1 cellular context compared by ENCODE assay signal in the genomic region with DNA sequence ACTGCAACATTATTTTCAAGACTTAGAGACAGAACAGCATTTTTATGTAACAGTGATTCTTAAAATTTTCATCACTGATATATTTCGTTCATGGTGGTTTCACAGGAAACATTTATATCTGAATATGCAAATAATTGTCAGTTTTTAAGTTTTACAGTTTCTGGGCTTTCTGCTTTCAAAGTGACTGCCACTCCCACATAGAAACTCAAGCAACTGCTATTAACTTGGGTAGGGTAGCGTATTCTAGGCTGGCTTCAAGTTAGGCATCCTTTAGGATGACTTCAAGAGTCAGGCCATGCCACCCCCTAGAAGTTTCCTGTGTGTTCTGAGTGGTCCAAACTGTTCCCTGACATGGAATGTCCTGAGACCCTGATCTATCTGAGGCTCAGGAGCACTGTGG.
TF ChIP-seq lines count a peak whose summit lies in the region.

No MANE protein-coding gene starts in this region.

TF ChIP-seq in K562, 482 proteins besides CTCF, POLR2A, EP300 and RAD21 (continued from another document):
- TF ChIP-seq, protein P1, sequence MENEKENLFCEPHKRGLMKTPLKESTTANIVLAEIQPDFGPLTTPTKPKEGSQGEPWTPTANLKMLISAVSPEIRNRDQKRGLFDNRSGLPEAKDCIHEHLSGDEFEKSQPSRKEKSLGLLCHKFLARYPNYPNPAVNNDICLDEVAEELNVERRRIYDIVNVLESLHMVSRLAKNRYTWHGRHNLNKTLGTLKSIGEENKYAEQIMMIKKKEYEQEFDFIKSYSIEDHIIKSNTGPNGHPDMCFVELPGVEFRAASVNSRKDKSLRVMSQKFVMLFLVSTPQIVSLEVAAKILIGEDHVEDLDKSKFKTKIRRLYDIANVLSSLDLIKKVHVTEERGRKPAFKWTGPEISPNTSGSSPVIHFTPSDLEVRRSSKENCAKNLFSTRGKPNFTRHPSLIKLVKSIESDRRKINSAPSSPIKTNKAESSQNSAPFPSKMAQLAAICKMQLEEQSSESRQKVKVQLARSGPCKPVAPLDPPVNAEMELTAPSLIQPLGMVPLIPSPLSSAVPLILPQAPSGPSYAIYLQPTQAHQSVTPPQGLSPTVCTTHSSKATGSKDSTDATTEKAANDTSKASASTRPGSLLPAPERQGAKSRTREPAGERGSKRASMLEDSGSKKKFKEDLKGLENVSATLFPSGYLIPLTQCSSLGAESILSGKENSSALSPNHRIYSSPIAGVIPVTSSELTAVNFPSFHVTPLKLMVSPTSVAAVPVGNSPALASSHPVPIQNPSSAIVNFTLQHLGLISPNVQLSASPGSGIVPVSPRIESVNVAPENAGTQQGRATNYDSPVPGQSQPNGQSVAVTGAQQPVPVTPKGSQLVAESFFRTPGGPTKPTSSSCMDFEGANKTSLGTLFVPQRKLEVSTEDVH (IDR thresholded peaks at IDR 0.05; ENCODE audit: low read depth, partially characterized antibody): no peak
- TF ChIP-seq CBX1 (IDR thresholded peaks at IDR 0.05; ENCODE audit: low read depth): no peak
- no peak for TF ChIP-seq ARID2 (IDR thresholded peaks at IDR 0.05)
- TF ChIP-seq, protein P2, sequence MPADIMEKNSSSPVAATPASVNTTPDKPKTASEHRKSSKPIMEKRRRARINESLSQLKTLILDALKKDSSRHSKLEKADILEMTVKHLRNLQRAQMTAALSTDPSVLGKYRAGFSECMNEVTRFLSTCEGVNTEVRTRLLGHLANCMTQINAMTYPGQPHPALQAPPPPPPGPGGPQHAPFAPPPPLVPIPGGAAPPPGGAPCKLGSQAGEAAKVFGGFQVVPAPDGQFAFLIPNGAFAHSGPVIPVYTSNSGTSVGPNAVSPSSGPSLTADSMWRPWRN (IDR thresholded peaks at IDR 0.05; ENCODE audit: low read depth): no peak
- TF ChIP-seq, protein P3, sequence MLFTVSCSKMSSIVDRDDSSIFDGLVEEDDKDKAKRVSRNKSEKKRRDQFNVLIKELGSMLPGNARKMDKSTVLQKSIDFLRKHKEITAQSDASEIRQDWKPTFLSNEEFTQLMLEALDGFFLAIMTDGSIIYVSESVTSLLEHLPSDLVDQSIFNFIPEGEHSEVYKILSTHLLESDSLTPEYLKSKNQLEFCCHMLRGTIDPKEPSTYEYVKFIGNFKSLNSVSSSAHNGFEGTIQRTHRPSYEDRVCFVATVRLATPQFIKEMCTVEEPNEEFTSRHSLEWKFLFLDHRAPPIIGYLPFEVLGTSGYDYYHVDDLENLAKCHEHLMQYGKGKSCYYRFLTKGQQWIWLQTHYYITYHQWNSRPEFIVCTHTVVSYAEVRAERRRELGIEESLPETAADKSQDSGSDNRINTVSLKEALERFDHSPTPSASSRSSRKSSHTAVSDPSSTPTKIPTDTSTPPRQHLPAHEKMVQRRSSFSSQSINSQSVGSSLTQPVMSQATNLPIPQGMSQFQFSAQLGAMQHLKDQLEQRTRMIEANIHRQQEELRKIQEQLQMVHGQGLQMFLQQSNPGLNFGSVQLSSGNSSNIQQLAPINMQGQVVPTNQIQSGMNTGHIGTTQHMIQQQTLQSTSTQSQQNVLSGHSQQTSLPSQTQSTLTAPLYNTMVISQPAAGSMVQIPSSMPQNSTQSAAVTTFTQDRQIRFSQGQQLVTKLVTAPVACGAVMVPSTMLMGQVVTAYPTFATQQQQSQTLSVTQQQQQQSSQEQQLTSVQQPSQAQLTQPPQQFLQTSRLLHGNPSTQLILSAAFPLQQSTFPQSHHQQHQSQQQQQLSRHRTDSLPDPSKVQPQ (CRISPR knock-in tag; IDR thresholded peaks at IDR 0.05; ENCODE audit: borderline replicate concordance): no peak
- no peak for TF ChIP-seq XRCC5 (IDR thresholded peaks at IDR 0.05; ENCODE audit: low read depth, low read length)
- no peak for TF ChIP-seq NCOA2 (IDR thresholded peaks at IDR 0.05; ENCODE audit: partially characterized antibody in 2 of 2)
- no peak for TF ChIP-seq RBM14 (IDR thresholded peaks at IDR 0.05; ENCODE audit: borderline replicate concordance, insufficient read depth, low read depth, low read length)
- TF ChIP-seq PHB (CRISPR knock-in tag; IDR thresholded peaks at IDR 0.05): no peak
- TF ChIP-seq SP2 (IDR thresholded peaks at IDR 0.05; ENCODE audit: extremely low read depth, low read depth, low read length, poor library complexity, severe bottlenecking): no peak
- TF ChIP-seq ZNF778 (CRISPR knock-in tag; IDR thresholded peaks at IDR 0.05): no peak
- TF ChIP-seq, protein P4, sequence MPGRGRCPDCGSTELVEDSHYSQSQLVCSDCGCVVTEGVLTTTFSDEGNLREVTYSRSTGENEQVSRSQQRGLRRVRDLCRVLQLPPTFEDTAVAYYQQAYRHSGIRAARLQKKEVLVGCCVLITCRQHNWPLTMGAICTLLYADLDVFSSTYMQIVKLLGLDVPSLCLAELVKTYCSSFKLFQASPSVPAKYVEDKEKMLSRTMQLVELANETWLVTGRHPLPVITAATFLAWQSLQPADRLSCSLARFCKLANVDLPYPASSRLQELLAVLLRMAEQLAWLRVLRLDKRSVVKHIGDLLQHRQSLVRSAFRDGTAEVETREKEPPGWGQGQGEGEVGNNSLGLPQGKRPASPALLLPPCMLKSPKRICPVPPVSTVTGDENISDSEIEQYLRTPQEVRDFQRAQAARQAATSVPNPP (IDR thresholded peaks at IDR 0.05; ENCODE audit: borderline replicate concordance, insufficient read depth, insufficient read length): no peak
- TF ChIP-seq, protein P5, sequence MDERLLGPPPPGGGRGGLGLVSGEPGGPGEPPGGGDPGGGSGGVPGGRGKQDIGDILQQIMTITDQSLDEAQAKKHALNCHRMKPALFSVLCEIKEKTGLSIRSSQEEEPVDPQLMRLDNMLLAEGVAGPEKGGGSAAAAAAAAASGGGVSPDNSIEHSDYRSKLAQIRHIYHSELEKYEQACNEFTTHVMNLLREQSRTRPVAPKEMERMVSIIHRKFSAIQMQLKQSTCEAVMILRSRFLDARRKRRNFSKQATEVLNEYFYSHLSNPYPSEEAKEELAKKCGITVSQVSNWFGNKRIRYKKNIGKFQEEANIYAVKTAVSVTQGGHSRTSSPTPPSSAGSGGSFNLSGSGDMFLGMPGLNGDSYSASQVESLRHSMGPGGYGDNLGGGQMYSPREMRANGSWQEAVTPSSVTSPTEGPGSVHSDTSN (CRISPR knock-in tag; IDR thresholded peaks at IDR 0.05; ENCODE audit: low read depth): no peak
- TF ChIP-seq, protein P5 (tag; conservative IDR thresholded peaks at IDR 0.05; ENCODE audit: low read depth): no peak
